19 cellular contexts compared by ENCODE assay signal in genomic region chr19:536031-536880, GRCh38. TPM values are rescaled to one million over a fixed set of nuclear protein-coding genes. Genes with fewer than 3 reads are reported as not detected.
DNase-seq lines count a peak whose midpoint lies in the region; ATAC-seq, FAIRE-seq and TF ChIP-seq lines count a peak whose summit lies in the region.
"Had no signal": no experiment of that assay in that cellular context is flagged by ENCODE, and none has a peak within 500 bp of the region (broad histone marks: within the 10 kb centered on the region; RNA-seq: fewer than 3 reads in every experiment).

No MANE protein-coding gene starts in this region.

- H3K9me3 Mint-ChIP-seq in nephron progenitor cell, result no peaks in the 10 kb centered on the region
- H3K9me3 Mint-ChIP-seq in activated CD4-positive, alpha-beta memory T cell treated with anti-CD3 and anti-CD28 coated beads for 36 hours, result no peaks in the 10 kb centered on the region
- H3K9me3 Mint-ChIP-seq: CD4-positive, alpha-beta T cell had no signal

- peaks cover 10% of the 10 kb centered on the region for H3K36me3 Mint-ChIP-seq in nephron progenitor cell (ENCODE audit: low read depth)
- peaks cover 8% of the 10 kb centered on the region for H3K36me3 Mint-ChIP-seq in activated CD4-positive, alpha-beta memory T cell treated with anti-CD3 and anti-CD28 coated beads for 36 hours

- no peak overlapping the region for H3K4me3 ChIP-seq in IMR-90 (ENCODE audit: insufficient read depth, low read depth, low read length)
- no peak overlapping the region for H3K4me3 ChIP-seq in kidney (ENCODE audit: low read length in 2 of 2)
- H3K4me3 ChIP-seq in spleen, result no peak overlapping the region
- no peak overlapping the region for H3K4me3 ChIP-seq in foreskin fibroblast (ENCODE audit: low read depth in 1 of 2, low read length in 2 of 2)

- POLR2A ChIA-PET in IMR-90 (lab: Charles Lee; ENCODE audit: unreplicated experiment), result no interaction called here
- POLR2A ChIA-PET in activated CD4-positive, alpha-beta memory T cell treated with anti-CD3 and anti-CD28 coated beads for 36 hours (lab: Charles Lee), result no interaction called here

- intact Hi-C loops in IMR-90 (cut with micrococcal nuclease), result no loop called here
- intact Hi-C loops in kidney (cut with DNase I), result no loop called here
- intact Hi-C loops in spleen (cut with DNase I; ENCODE audit: low total_unique reads), result no loop called here
- intact Hi-C loops in activated CD4-positive, alpha-beta memory T cell treated with anti-CD3 and anti-CD28 coated beads for 36 hours (cut with micrococcal nuclease), result no loop called here

- H3K18ac ChIP-seq in IMR-90 (ENCODE audit: low read depth, low read length), result no peak overlapping the region

- H2BK120ac ChIP-seq in IMR-90 (ENCODE audit: low read depth, low read length), result no peak overlapping the region

- H4K8ac ChIP-seq in IMR-90 (ENCODE audit: low read depth in 2 of 2, low read length in 2 of 2), result no peak overlapping the region

- H3K4me2 ChIP-seq in IMR-90 (ENCODE audit: low read depth, low read length), result no peak overlapping the region

- no TSS peak for BruUV-seq in IMR-90 (replicated peaks; lab: Mats Ljungman, UMichigan)

- H2AK5ac ChIP-seq in IMR-90 (ENCODE audit: low read depth, low read length), result no peak overlapping the region

- H4K5ac ChIP-seq in IMR-90 (ENCODE audit: low read depth, low read length), result no peak overlapping the region

- H3K23ac ChIP-seq in IMR-90 (ENCODE audit: low read depth, low read length), result no peak overlapping the region

- no peak overlapping the region for H2AFZ ChIP-seq in IMR-90 (replicated peaks; ENCODE audit: low read length, poor library complexity)

- CTCF ChIA-PET in IMR-90 (lab: Yijun Ruan, JAX), result no interaction called here
- CTCF ChIA-PET in activated CD4-positive, alpha-beta memory T cell treated with anti-CD3 and anti-CD28 coated beads for 36 hours (lab: Charles Lee), result interaction anchor here (0.6 kb wide), 1 partner anchor 109 kb away, joined by 4 read pairs; no protein-coding TSS in a partner anchor

- H2AK9ac ChIP-seq in IMR-90 (replicated peaks; ENCODE audit: low read depth, low read length, poor library complexity), result peak overlapping the region; percentile 28

- TF ChIP-seq CTCF in IMR-90 (conservative IDR thresholded peaks at IDR 0.05; ENCODE audit: low read depth, low read length) (no peak), kidney (IDR thresholded peaks at IDR 0.05; ENCODE audit: borderline replicate concordance, extremely low read depth, insufficient read depth) (no peak), nephron progenitor cell (IDR thresholded peaks at IDR 0.05) (no peak), spleen (IDR thresholded peaks at IDR 0.05 in 8 of 11, conservative IDR thresholded peaks at IDR 0.05 in 3 of 11) (no peak), foreskin fibroblast (IDR thresholded peaks at IDR 0.05; ENCODE audit: low read depth, low read length) (no peak)

- H3K27me3 ChIP-seq in IMR-90 (ENCODE audit: control insufficient read depth, insufficient read depth, low read length) (no peaks in the 10 kb centered on the region), spleen (replicated peaks in 1 of 7) (no peaks in the 10 kb centered on the region)

- H2BK5ac ChIP-seq in IMR-90 (ENCODE audit: low read depth, low read length, poor library complexity, severe bottlenecking), result no peak overlapping the region

- H2BK15ac ChIP-seq in IMR-90 (ENCODE audit: low read depth, low read length), result no peak overlapping the region

- 91% methylated on average over 35 of the region's 55 CpGs; no CpG with 5 or more reads in 1 of the 2 experiments for WGBS in IMR-90 (ENCODE audit: extremely low coverage in 2 of 2, insufficient read length in 1 of 2), 2 experiments
- WGBS in spleen, 5 donors, result 91 to 95% (median 94%) methylated on average over 37 to 55 of the region's 55 CpGs

- dilution Hi-C loops in IMR-90 (cut with HindIII; ENCODE audit: low sequenced_read_pairs, unreplicated experiment), result no loop called here

- no peaks in the 10 kb centered on the region for H3K27me3 Mint-ChIP-seq in nephron progenitor cell (ENCODE audit: low read depth, poor library complexity)
- no peaks in the 10 kb centered on the region for H3K27me3 Mint-ChIP-seq in activated CD4-positive, alpha-beta memory T cell treated with anti-CD3 and anti-CD28 coated beads for 36 hours
- H3K27me3 Mint-ChIP-seq: B cell; CD4-positive, alpha-beta T cell had no signal

- no peak overlapping the region for H3K14ac ChIP-seq in IMR-90 (replicated peaks; ENCODE audit: low read depth, low read length)

- H2BK20ac ChIP-seq in IMR-90 (ENCODE audit: low read depth, low read length), result no peak overlapping the region

- peaks cover 20% of the 10 kb centered on the region for H3K4me1 Mint-ChIP-seq in nephron progenitor cell
- peaks cover 12% of the 10 kb centered on the region for H3K4me1 Mint-ChIP-seq in activated CD4-positive, alpha-beta memory T cell treated with anti-CD3 and anti-CD28 coated beads for 36 hours (ENCODE audit: low read depth)

- H3K27ac ChIP-seq in IMR-90 (ENCODE audit: insufficient read depth, low read length), result no peak overlapping the region
- no peak overlapping the region for H3K27ac ChIP-seq in kidney (ENCODE audit: low read depth in 2 of 2, low read length in 2 of 2)
- peak overlapping the region in 2 of 8 donors; percentile 32 to 33 for H3K27ac ChIP-seq in spleen

- H4K91ac ChIP-seq in IMR-90 (ENCODE audit: insufficient read depth, low read depth, low read length), result no peak overlapping the region

- no peak overlapping the region for H3K4me3 Mint-ChIP-seq in nephron progenitor cell
- H3K4me3 Mint-ChIP-seq in activated CD4-positive, alpha-beta memory T cell treated with anti-CD3 and anti-CD28 coated beads for 36 hours, result no peak overlapping the region
- H3K4me3 Mint-ChIP-seq: B cell; CD4-positive, alpha-beta T cell had no signal

- H3K9ac ChIP-seq in IMR-90 (ENCODE audit: low read depth, low read length) (no peak overlapping the region), kidney (ENCODE audit: low read length in 2 of 2) (no peak overlapping the region)

- no peaks in the 10 kb centered on the region for H3K9me3 ChIP-seq in IMR-90 (ENCODE audit: control insufficient read depth, insufficient read depth, low read length)
- H3K9me3 ChIP-seq in kidney (ENCODE audit: control insufficient read depth in 1 of 2, low read length in 2 of 2), result no peaks in the 10 kb centered on the region
- no peaks in the 10 kb centered on the region for H3K9me3 ChIP-seq in spleen
- H3K9me3 ChIP-seq: Caco-2 had no signal

- H3K9me1 ChIP-seq in IMR-90 (ENCODE audit: insufficient read depth, low read length), result no peaks in the 10 kb centered on the region

- no peak overlapping the region for H3K56ac ChIP-seq in IMR-90 (ENCODE audit: extremely low read depth, insufficient read depth, low read length)

- in situ Hi-C loops in IMR-90 (cut with MboI; ENCODE audit: low sequenced_read_pairs), result no loop called here

- peaks cover 52% of the 10 kb centered on the region for H4K20me1 ChIP-seq in IMR-90 (ENCODE audit: insufficient read depth, low read length)

- H3K36me3 ChIP-seq in IMR-90 (ENCODE audit: control insufficient read depth, insufficient read depth, low read length), result peaks cover 40% of the 10 kb centered on the region
- peaks cover 5 to 15% of the 10 kb centered on the region in 2 donors for H3K36me3 ChIP-seq in kidney (ENCODE audit: control insufficient read depth in 1 of 2, insufficient read depth in 2 of 2, low read length in 2 of 2)
- H3K36me3 ChIP-seq in spleen, result peaks cover 0 to 64% (median 43%) of the 10 kb centered on the region in 6 donors

- no peak for ATAC-seq in IMR-90 (ENCODE audit: low read depth)

- H3K4ac ChIP-seq in IMR-90 (ENCODE audit: low read depth, low read length), result no peak overlapping the region

- peaks cover 11 to 51% of the 10 kb centered on the region in 2 experiments for H3K79me1 ChIP-seq in IMR-90 (ENCODE audit: low read depth in 1 of 2, low read length in 2 of 2)

- H3K27ac Mint-ChIP-seq in nephron progenitor cell, result peak overlapping the region; percentile 54
- no peak overlapping the region for H3K27ac Mint-ChIP-seq in activated CD4-positive, alpha-beta memory T cell treated with anti-CD3 and anti-CD28 coated beads for 36 hours
- H3K27ac Mint-ChIP-seq: B cell; CD4-positive, alpha-beta T cell had no signal

- FAIRE-seq in kidney (lab: Jason Lieb, UNC) (no peak), urothelium cell line (lab: Jason Lieb, UNC) (no peak)
- FAIRE-seq: D721Med, G401.6, GM12891 had no signal

- no peak for TF ChIP-seq POLR2A in IMR-90 (IDR thresholded peaks at IDR 0.05; ENCODE audit: low read depth, low read length)
- TF ChIP-seq POLR2A in spleen (IDR thresholded peaks at IDR 0.05), result no peak

- DNase-seq in IMR-90 (no peak), kidney (peak; percentile 73), nephron progenitor cell (no peak), spleen (peak; percentile 63), urothelium cell line (ENCODE audit: low spot score) (no peak), foreskin fibroblast (no peak)
- DNase-seq in activated CD4-positive, alpha-beta memory T cell treated with anti-CD3 and anti-CD28 coated beads for 36 hours, result no peak
- DNase-seq: C1 segment of cervical spinal cord; Caco-2; CD4-positive, alpha-beta T cell; HCEC 1CT; KBM-7 had no signal

- TF ChIP-seq RAD21 in IMR-90 (IDR thresholded peaks at IDR 0.05; ENCODE audit: low read length), result no peak

- H3K4me1 ChIP-seq in IMR-90 (ENCODE audit: control insufficient read depth, insufficient read depth, low read length) (peaks cover 8% of the 10 kb centered on the region), kidney (ENCODE audit: control insufficient read depth in 1 of 2, insufficient read depth in 1 of 2, low read depth in 1 of 2, low read length in 2 of 2) (peaks cover 0 to 17% of the 10 kb centered on the region in 2 donors), spleen (peaks cover 12 to 63% (median 36%) of the 10 kb centered on the region in 6 donors)

RNA-seq across cellular contexts. Expression of gene CDC34, which starts 4.7 kb away (rescaled TPM):
- total RNA-seq in IMR-90 (2012; rRNA removed) (35.7 and 39.2 TPM in 2 replicates), kidney (33.8 TPM), spleen (10 to 100 TPM; 36.5 to 52.4 (median 48.3) TPM)
- polyA plus RNA-seq in IMR-90 (2012; rRNA removed) (68.9 and 80.8 TPM in 2 replicates), kidney (ENCODE audit: insufficient read depth, low read depth, low replicate concordance) (72.3 TPM), spleen (10 to 100 TPM; 35.9 to 83.9 (median 68.7) TPM)
- 94.6 and 103 TPM in 2 replicates for polyA plus RNA-seq in IMR-90 (2012; cell fraction: cytosol; rRNA removed)
- 46.7 and 97.7 TPM in 2 replicates for polyA plus RNA-seq in IMR-90 (2012; cell fraction: nucleus; rRNA removed; ENCODE audit: low replicate concordance)
- total RNA-seq in activated CD4-positive, alpha-beta memory T cell treated with anti-CD3 and anti-CD28 coated beads for 36 hours, result 10 to 100 TPM; 45.9 to 46.4 TPM

RNA-seq across cellular contexts. Expression of gene GZMM, which starts 7.6 kb away (rescaled TPM):
- total RNA-seq in IMR-90 (2012; rRNA removed), result not detected in 2 replicates
- polyA plus RNA-seq in IMR-90 (2012; rRNA removed), result 0.11 and 0.24 TPM in 2 replicates
- 0.23 and 0.81 TPM in 2 replicates for polyA plus RNA-seq in IMR-90 (2012; cell fraction: cytosol; rRNA removed)
- 0.11 and 0.50 TPM in 2 replicates for polyA plus RNA-seq in IMR-90 (2012; cell fraction: nucleus; rRNA removed; ENCODE audit: low replicate concordance)
- total RNA-seq in kidney, result 2.8 TPM
- polyA plus RNA-seq in kidney (ENCODE audit: insufficient read depth, low read depth, low replicate concordance), result not detected
- total RNA-seq in spleen, result 10 to 100 TPM in 4 of 7 donors, 1 to 10 TPM in 3; 3.9 to 19.5 (median 13.5) TPM
- 10 to 100 TPM in 2 of 3 donors, 1 to 10 TPM in 1; 9.4 to 19.1 (median 16.3) TPM for polyA plus RNA-seq in spleen
- 10 to 100 TPM; 27.2 to 27.4 TPM for total RNA-seq in activated CD4-positive, alpha-beta memory T cell treated with anti-CD3 and anti-CD28 coated beads for 36 hours
- total RNA-seq: A172, B cell, Caco-2, H4, HT-29 had no signal

RNA-seq across cellular contexts. Expression of gene TPGS1, which starts 29.0 kb away (rescaled TPM):
- total RNA-seq in IMR-90 (2012; rRNA removed) (2.7 and 4.2 TPM in 2 replicates), kidney (23.1 TPM), spleen (10 to 100 TPM; 16.1 to 23.7 (median 19.5) TPM)
- polyA plus RNA-seq in IMR-90 (2012; rRNA removed) (6.3 and 13.9 TPM in 2 replicates), kidney (ENCODE audit: insufficient read depth, low read depth, low replicate concordance) (17.9 TPM), spleen (10 to 100 TPM in 2 of 3 donors, 1 to 10 TPM in 1; 9.8 to 24.4 (median 19.4) TPM)
- 13.7 and 31.3 TPM in 2 replicates for polyA plus RNA-seq in IMR-90 (2012; cell fraction: cytosol; rRNA removed)
- polyA plus RNA-seq in IMR-90 (2012; cell fraction: nucleus; rRNA removed; ENCODE audit: low replicate concordance), result 5.7 and 24.7 TPM in 2 replicates
- 1 to 10 TPM; 8.1 to 8.5 TPM for total RNA-seq in activated CD4-positive, alpha-beta memory T cell treated with anti-CD3 and anti-CD28 coated beads for 36 hours

RNA-seq across cellular contexts. Expression of gene BSG, which starts 36.1 kb away (rescaled TPM):
- total RNA-seq in IMR-90 (2012; rRNA removed) (129 and 130 TPM in 2 replicates), kidney (554 TPM), spleen (100 to 1,000 TPM; 180 to 307 (median 274) TPM)
- polyA plus RNA-seq in IMR-90 (2012; rRNA removed) (698 and 994 TPM in 2 replicates), kidney (ENCODE audit: insufficient read depth, low read depth, low replicate concordance) (984 TPM), spleen (100 to 1,000 TPM in 2 of 3 donors, 10 to 100 TPM in 1; 95.3 to 141 (median 139) TPM)
- polyA plus RNA-seq in IMR-90 (2012; cell fraction: cytosol; rRNA removed), result 596 and 943 TPM in 2 replicates
- polyA plus RNA-seq in IMR-90 (2012; cell fraction: nucleus; rRNA removed; ENCODE audit: low replicate concordance), result 294 and 438 TPM in 2 replicates
- 100 to 1,000 TPM; 185 to 205 TPM for total RNA-seq in activated CD4-positive, alpha-beta memory T cell treated with anti-CD3 and anti-CD28 coated beads for 36 hours

RNA-seq across cellular contexts. Expression of gene MADCAM1, which starts 40.0 kb away (rescaled TPM):
- not detected in 2 replicates for total RNA-seq in IMR-90 (2012; rRNA removed)
- polyA plus RNA-seq in IMR-90 (2012; rRNA removed), result 0.24 and 0.26 TPM in 2 replicates
- 0.35 TPM in 1 of 2 replicates, not detected in the other for polyA plus RNA-seq in IMR-90 (2012; cell fraction: cytosol; rRNA removed)
- 1.1 and 2.5 TPM in 2 replicates for polyA plus RNA-seq in IMR-90 (2012; cell fraction: nucleus; rRNA removed; ENCODE audit: low replicate concordance)
- 0.50 TPM for total RNA-seq in kidney
- 0.77 TPM for polyA plus RNA-seq in kidney (ENCODE audit: insufficient read depth, low read depth, low replicate concordance)
- 10 to 100 TPM in 3 of 7 donors, 1 to 10 TPM in 4; 5.1 to 33.6 (median 5.9) TPM for total RNA-seq in spleen
- polyA plus RNA-seq in spleen, result 10 to 100 TPM in 1 of 3 donors, 1 to 10 TPM in 2; 3.0 to 23.9 (median 3.4) TPM
- total RNA-seq in activated CD4-positive, alpha-beta memory T cell treated with anti-CD3 and anti-CD28 coated beads for 36 hours, result under 1 TPM; 0.22 to 0.36 TPM
- total RNA-seq: H4 had no signal

Comparison
In these comparisons a context has a peak if more than half of its experiments do, and no peak if none do; other contexts are left out.
1. DNase-seq: peak in kidney (single experiment) and spleen (single experiment); none in IMR-90 (single experiment), nephron progenitor cell (single experiment), urothelium cell line (single experiment), activated CD4-positive, alpha-beta memory T cell treated with anti-CD3 and anti-CD28 coated beads for 36 hours (single experiment) and foreskin fibroblast (0 of 2).